34 cellular contexts compared by ENCODE assay signal in genomic region chr3:126393563-126393962, GRCh38. TPM values are rescaled to one million over a fixed set of nuclear protein-coding genes. Genes with fewer than 3 reads are reported as not detected.
"Had no signal": no experiment of that assay in that cellular context is flagged by ENCODE, and none has a peak within 500 bp of the region (broad histone marks: within the 10 kb centered on the region; RNA-seq: fewer than 3 reads in every experiment).

No MANE protein-coding gene starts in this region.

- H3K27ac ChIP-seq: coronary artery, foreskin keratinocyte, gastroesophageal sphincter, heart left ventricle, hepatocyte, left lung, lower lobe of right lung, ovary, psoas muscle, sigmoid colon, thoracic aorta, upper lobe of left lung, uterus had no signal

- H3K79me2 ChIP-seq: hepatocyte had no signal

- H3K27me3 ChIP-seq: ovary, uterus had no signal

- H2AFZ ChIP-seq: hepatocyte had no signal

- H3K4me3 ChIP-seq: coronary artery, esophagus muscularis mucosa, gastroesophageal sphincter, heart left ventricle, hepatocyte, left lung, lower lobe of right lung, ovary, psoas muscle, sigmoid colon, thoracic aorta, tibial nerve, upper lobe of left lung, uterus had no signal

- H3K4me1 ChIP-seq: foreskin keratinocyte, uterus had no signal

- DNase-seq: dermis blood vessel endothelial cell; effector memory CD4-positive, alpha-beta T cell; foreskin keratinocyte; left cardiac atrium; lower lobe of right lung; naive B cell; nucleus accumbens; ovary; right cardiac atrium; stimulated activated CD4-positive, alpha-beta T cell treated with anti-CD3 and anti-CD28 coated beads, Interleukin-2, amount 100 ng/mL, for 24 hours; stimulated activated CD4-positive, alpha-beta T cell treated with anti-CD3 and anti-CD28 coated beads, Interleukin-4, amount 100 ng/mL, for 24 hours; stimulated activated naive CD8-positive, alpha-beta T cell treated with anti-CD3 and anti-CD28 coated beads, Interleukin-15, Interleukin-2, amounts not matched to agents 100 U/mL and 50 U/mL, for 24 hours; upper lobe of left lung; uterus had no signal

- H3K4me2 ChIP-seq: hepatocyte had no signal

- H3K36me3 ChIP-seq: esophagus muscularis mucosa, gastroesophageal sphincter, heart left ventricle, left lung, lower lobe of right lung, ovary, sigmoid colon, thoracic aorta, tibial nerve, upper lobe of left lung, uterus had no signal

- ATAC-seq: foreskin keratinocyte; gastroesophageal sphincter; heart left ventricle; left cardiac atrium; left lung; lower lobe of right lung; natural killer cell treated with Interleukin-12 subunit alpha and Interleukin-12 subunit beta and Interleukin-15 and Interleukin-18, amount 100 ng/mL, for 72 hours; psoas muscle; right cardiac atrium; stimulated activated effector memory CD8-positive, alpha-beta T cell treated with anti-CD3 and anti-CD28 coated beads, Interleukin-12 subunit alpha, Interleukin-12 subunit beta, amount 100 ng/mL, for 72 hours; stimulated activated naive CD8-positive, alpha-beta T cell treated with anti-CD3 and anti-CD28 coated beads, Interleukin-15, Interleukin-2, amounts not matched to agents 100 U/mL and 50 U/mL, for 24 hours had no signal

- H3K9me3 ChIP-seq: esophagus muscularis mucosa, gastroesophageal sphincter, heart left ventricle, left lung, lower lobe of right lung, ovary, psoas muscle, sigmoid colon, thoracic aorta, upper lobe of left lung, uterus had no signal

- FAIRE-seq: endothelial cell of umbilical vein, islet of Langerhans had no signal

RNA-seq across cellular contexts. Expression of gene CFAP100, which starts 1.1 kb away (rescaled TPM):
- total RNA-seq: dermis blood vessel endothelial cell; endothelial cell of umbilical vein; epithelial cell of proximal tubule; esophagus muscularis mucosa; fibroblast of lung; foreskin keratinocyte; gastroesophageal sphincter; heart left ventricle; hepatocyte; kidney epithelial cell; left cardiac atrium; mononuclear cell; natural killer cell treated with Interleukin-12 subunit alpha and Interleukin-12 subunit beta and Interleukin-15 and Interleukin-18, amount 100 ng/mL, for 72 hours; psoas muscle; renal cortical epithelial cell; right cardiac atrium; sigmoid colon; skeletal muscle tissue; thoracic aorta had no signal
- polyA plus RNA-seq: endothelial cell of umbilical vein, fibroblast of lung, foreskin keratinocyte, heart left ventricle, hepatocyte, psoas muscle, right cardiac atrium, sigmoid colon had no signal

RNA-seq across cellular contexts. Expression of gene KLF15, which starts 36.4 kb away (rescaled TPM):
- total RNA-seq: epithelial cell of proximal tubule, mononuclear cell had no signal
- polyA plus RNA-seq: foreskin keratinocyte had no signal
